In the genomic region with DNA sequence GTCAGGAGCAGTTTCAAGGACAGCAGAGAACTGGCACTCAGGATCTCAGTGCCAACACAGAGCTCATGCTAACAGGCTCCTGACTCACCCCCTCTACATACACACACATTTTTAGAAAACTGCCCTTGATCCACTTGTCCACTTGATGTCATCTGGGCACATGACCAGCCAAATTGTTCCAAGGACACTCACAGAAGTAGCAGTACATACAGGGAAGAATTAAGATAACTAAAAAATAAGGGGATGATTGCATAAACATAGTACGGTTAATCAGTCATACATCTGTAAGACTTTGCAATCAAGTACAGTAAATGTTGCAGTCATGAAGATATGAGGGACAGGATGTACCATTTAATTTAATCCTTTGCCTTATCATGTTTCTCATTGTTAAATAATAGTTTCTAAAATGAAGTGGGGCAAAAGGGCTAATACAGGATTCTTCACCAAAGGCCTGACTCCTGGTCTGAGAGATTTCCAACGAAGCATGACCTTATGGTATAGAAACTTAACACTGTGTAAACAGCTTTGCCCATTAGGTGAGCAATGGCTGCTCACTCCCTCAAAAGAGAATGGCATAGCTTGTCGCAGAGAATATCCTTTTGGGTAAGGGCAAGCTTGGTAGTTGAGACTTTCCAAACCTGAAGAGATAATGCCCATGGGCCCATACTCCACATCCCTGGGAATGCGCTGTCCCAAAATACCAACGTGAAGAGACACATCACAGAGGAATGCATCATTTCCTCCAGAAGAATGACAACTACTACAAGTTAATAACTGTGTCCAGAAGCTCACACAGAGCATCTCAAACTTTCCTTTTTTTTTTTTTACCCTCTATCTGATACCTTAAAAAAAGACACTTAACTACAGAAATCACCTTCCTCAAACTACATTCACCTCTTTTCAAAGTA, we compare ENCODE assay signal across 14 cellular contexts.
DNase-seq lines count a peak whose midpoint lies in the region; ATAC-seq, FAIRE-seq and TF ChIP-seq lines count a peak whose summit lies in the region.
"Had no signal": no experiment of that assay in that cellular context is flagged by ENCODE, and none has a peak within 500 bp of the region (broad histone marks: within the 10 kb centered on the region; RNA-seq: fewer than 3 reads in every experiment).

No MANE protein-coding gene starts in this region.

- no peak for FAIRE-seq in H54 (lab: Jason Lieb, UNC)
- FAIRE-seq: endometrium, G401.6 had no signal

- peaks cover 35 to 45% of the 10 kb centered on the region in 2 donors for H3K4me1 ChIP-seq in gastrocnemius medialis
- H3K4me1 ChIP-seq: HAP-1 had no signal

- no peak for TF ChIP-seq POLR2A in H54 (IDR thresholded peaks at IDR 0.05; ENCODE audit: low read depth, low read length)
- no peak for TF ChIP-seq POLR2A in gastrocnemius medialis (IDR thresholded peaks at IDR 0.05)

- no peaks in the 10 kb centered on the region for H3K36me3 ChIP-seq in gastrocnemius medialis
- H3K36me3 ChIP-seq: HAP-1 had no signal

- H3K4me1 Mint-ChIP-seq in natural killer cell treated with Interleukin-12 subunit alpha and Interleukin-12 subunit beta and Interleukin-15 and Interleukin-18, amount 100 ng/mL, for 72 hours (ENCODE audit: low read depth in 2 of 2): no peaks in the 10 kb centered on the region
- H3K4me1 Mint-ChIP-seq: activated CD4-positive, alpha-beta T cell treated with anti-CD3 and anti-CD28 coated beads for 36 hours had no signal

- no peaks in the 10 kb centered on the region for H3K9me3 ChIP-seq in gastrocnemius medialis
- H3K9me3 ChIP-seq: HAP-1 had no signal

- ATAC-seq in gastrocnemius medialis: peak; percentile 93 to 96
- no peak for ATAC-seq in HG02763 (IDR thresholded peaks at IDR 0.05; ENCODE audit: unreplicated experiment)
- ATAC-seq in natural killer cell treated with Interleukin-12 subunit alpha and Interleukin-12 subunit beta and Interleukin-15 and Interleukin-18, amount 100 ng/mL, for 72 hours: no peak
- ATAC-seq in HG02571 (IDR thresholded peaks at IDR 0.05; ENCODE audit: unreplicated experiment): no peak
- ATAC-seq: activated CD4-positive, alpha-beta T cell treated with anti-CD3 and anti-CD28 coated beads for 36 hours had no signal

- H3K4me3 ChIP-seq in gastrocnemius medialis (no peak overlapping the region), dorsolateral prefrontal cortex (no peak overlapping the region)
- H3K4me3 ChIP-seq: HAP-1 had no signal

- DNase-seq in H54 (ENCODE audit: insufficient read length, low spot score): peak; percentile 23
- DNase-seq in RKO (ENCODE audit: low spot score): peak; percentile 42
- peak; percentile 33 for DNase-seq in fibroblast of the conjunctiva (ENCODE audit: low read depth)
- DNase-seq in gastrocnemius medialis: peak; percentile 82 to 85
- DNase-seq in dorsolateral prefrontal cortex: no peak
- no peak for DNase-seq in natural killer cell treated with Interleukin-12 subunit alpha and Interleukin-12 subunit beta and Interleukin-15 and Interleukin-18, amount 100 ng/mL, for 72 hours (ENCODE audit: low spot score)
- DNase-seq: activated CD4-positive, alpha-beta T cell treated with anti-CD3 and anti-CD28 coated beads for 36 hours; activated naive CD4-positive, alpha-beta T cell treated with anti-CD3 and anti-CD28 coated beads, Interleukin-2, amount 50 U/mL, for 16 hours; NCI-H1048 had no signal

- no peak overlapping the region for H3K27ac Mint-ChIP-seq in natural killer cell treated with Interleukin-12 subunit alpha and Interleukin-12 subunit beta and Interleukin-15 and Interleukin-18, amount 100 ng/mL, for 72 hours
- H3K27ac Mint-ChIP-seq: activated CD4-positive, alpha-beta T cell treated with anti-CD3 and anti-CD28 coated beads for 36 hours had no signal

- H3K9me3 Mint-ChIP-seq in natural killer cell treated with Interleukin-12 subunit alpha and Interleukin-12 subunit beta and Interleukin-15 and Interleukin-18, amount 100 ng/mL, for 72 hours: no peaks in the 10 kb centered on the region

- no peaks in the 10 kb centered on the region for H3K36me3 Mint-ChIP-seq in natural killer cell treated with Interleukin-12 subunit alpha and Interleukin-12 subunit beta and Interleukin-15 and Interleukin-18, amount 100 ng/mL, for 72 hours

- H3K27me3 Mint-ChIP-seq in natural killer cell treated with Interleukin-12 subunit alpha and Interleukin-12 subunit beta and Interleukin-15 and Interleukin-18, amount 100 ng/mL, for 72 hours: no peaks in the 10 kb centered on the region
- H3K27me3 Mint-ChIP-seq: activated CD4-positive, alpha-beta T cell treated with anti-CD3 and anti-CD28 coated beads for 36 hours had no signal

- H3K27me3 ChIP-seq in gastrocnemius medialis (no peaks in the 10 kb centered on the region), dorsolateral prefrontal cortex (no peaks in the 10 kb centered on the region)

- intact Hi-C loops in gastrocnemius medialis (cut with DNase I; ENCODE audit: low total_unique reads) (loop anchor here (1.0 kb wide), 1 partner anchor 23 kb away; no protein-coding TSS in a partner anchor), dorsolateral prefrontal cortex (cut with DNase I) (no loop called here)

- no peak overlapping the region for H3K4me3 Mint-ChIP-seq in natural killer cell treated with Interleukin-12 subunit alpha and Interleukin-12 subunit beta and Interleukin-15 and Interleukin-18, amount 100 ng/mL, for 72 hours
- H3K4me3 Mint-ChIP-seq: activated CD4-positive, alpha-beta T cell treated with anti-CD3 and anti-CD28 coated beads for 36 hours had no signal

- in situ Hi-C loops in gastrocnemius medialis (cut with MboI; ENCODE audit: low sequenced_read_pairs in 4 of 4): no loop called here

- TF ChIP-seq CTCF in gastrocnemius medialis (IDR thresholded peaks at IDR 0.05 in 4 of 5, conservative IDR thresholded peaks at IDR 0.05 in 1 of 5) (peak in 1 of 5 experiments; percentile 20), dorsolateral prefrontal cortex (IDR thresholded peaks at IDR 0.05 in 54 of 56, conservative IDR thresholded peaks at IDR 0.05 in 2 of 56; ENCODE audit: low read depth in 1 of 56, partially characterized antibody in 56 of 56) (no peak)

- H3K27ac ChIP-seq in gastrocnemius medialis (peak overlapping the region; percentile 89 to 98 (median 93)), dorsolateral prefrontal cortex (no peak overlapping the region)

Comparison
In these comparisons a context has a peak if more than half of its experiments do, and no peak if none do; other contexts are left out.
1. DNase-seq: peak in H54 (single experiment), RKO (single experiment), fibroblast of the conjunctiva (single experiment) and gastrocnemius medialis (2 of 2); none in dorsolateral prefrontal cortex (0 of 10) and natural killer cell treated with Interleukin-12 subunit alpha and Interleukin-12 subunit beta and Interleukin-15 and Interleukin-18, amount 100 ng/mL, for 72 hours (single experiment).
2. ATAC-seq: peak in gastrocnemius medialis (2 of 2); none in HG02763 (single experiment), natural killer cell treated with Interleukin-12 subunit alpha and Interleukin-12 subunit beta and Interleukin-15 and Interleukin-18, amount 100 ng/mL, for 72 hours (0 of 2) and HG02571 (single experiment).
3. H3K27ac ChIP-seq: peak in gastrocnemius medialis (4 of 4); none in dorsolateral prefrontal cortex (0 of 59).